ENCODE assay signal across 13 cellular contexts in the genomic region with DNA sequence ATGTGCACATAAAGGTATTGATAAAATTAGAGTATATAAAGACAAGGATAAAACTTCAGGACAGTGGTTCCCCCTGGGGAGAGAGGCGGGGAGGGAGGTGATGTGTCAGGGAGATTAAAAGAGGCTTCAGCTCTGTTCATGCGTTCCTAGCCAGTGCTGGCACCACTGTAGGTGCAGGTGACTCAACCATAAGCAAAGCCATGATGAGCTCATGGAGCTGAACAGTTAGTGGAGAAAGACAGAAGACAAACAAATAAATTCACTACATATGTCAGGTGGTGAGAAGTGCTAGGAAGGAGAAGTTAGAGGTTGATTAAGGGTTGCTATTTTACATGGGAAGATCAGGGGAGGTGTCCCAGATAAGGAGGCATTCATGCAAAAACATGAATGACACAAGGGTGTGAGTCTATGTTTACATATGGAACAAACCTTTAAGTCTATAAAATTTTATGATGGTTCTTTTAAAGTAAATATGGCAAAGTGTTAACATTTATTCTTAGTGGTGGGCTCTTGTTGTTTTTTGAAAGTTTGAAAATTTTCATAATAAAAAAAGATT.
DNase-seq lines count a peak whose midpoint lies in the region; ATAC-seq lines count a peak whose summit lies in the region.
"Had no signal": no experiment of that assay in that cellular context is flagged by ENCODE, and none has a peak within 500 bp of the region (broad histone marks: within the 10 kb centered on the region; RNA-seq: fewer than 3 reads in every experiment).

No MANE protein-coding gene starts in this region.

- DNase-seq in DMS53 (lab: John Stamatoyannopoulos, UW) (peak; percentile 12), DMS53 treated with DMSO at 0.1 percent for 48 hours (lab: John Stamatoyannopoulos, UW; ENCODE audit: unreplicated experiment) (no peak), HT1080 (ENCODE audit: low read depth) (peak; percentile 59), kidney tubule cell (ENCODE audit: low spot score) (peak; percentile 49), cortex of kidney (lab: John Stamatoyannopoulos, UW) (no peak)
- DNase-seq: activated CD4-positive, CD25-positive, alpha-beta regulatory T cell treated with anti-CD3 and anti-CD28 coated beads, Interleukin-2, amount 50 U/mL, for 72 hours; endodermal cell; hypothalamus; mesendoderm; NCI-H2227 treated with DMSO at 0.1 percent for 48 hours had no signal

- no peaks in the 10 kb centered on the region for H3K9me3 Mint-ChIP-seq in activated naive CD8-positive, alpha-beta T cell (ENCODE audit: low read depth)
- H3K9me3 Mint-ChIP-seq: endodermal cell had no signal

- H3K36me3 Mint-ChIP-seq in activated naive CD8-positive, alpha-beta T cell = peaks cover 12% of the 10 kb centered on the region

- peaks cover 66% of the 10 kb centered on the region for H3K4me1 Mint-ChIP-seq in activated naive CD8-positive, alpha-beta T cell (ENCODE audit: low read depth)
- H3K4me1 Mint-ChIP-seq: endodermal cell had no signal

- ATAC-seq in GM21619 (IDR thresholded peaks at IDR 0.05; ENCODE audit: unreplicated experiment) (no peak), HG03460 (IDR thresholded peaks at IDR 0.05; ENCODE audit: unreplicated experiment) (no peak)

- H3K4me3 Mint-ChIP-seq in activated naive CD8-positive, alpha-beta T cell = no peak overlapping the region
- H3K4me3 Mint-ChIP-seq: endodermal cell had no signal

- peak overlapping the region; percentile 88 for H3K27ac Mint-ChIP-seq in activated naive CD8-positive, alpha-beta T cell
- H3K27ac Mint-ChIP-seq: endodermal cell had no signal

- no peaks in the 10 kb centered on the region for H3K27me3 Mint-ChIP-seq in activated naive CD8-positive, alpha-beta T cell

Comparison
In these comparisons a context has a peak if more than half of its experiments do, and no peak if none do; other contexts are left out.
1. DNase-seq: peak in DMS53 (single experiment), HT1080 (single experiment) and kidney tubule cell (single experiment); none in DMS53 treated with DMSO at 0.1 percent for 48 hours (single experiment) and cortex of kidney (single experiment).